17 cellular contexts compared by ENCODE assay signal in genomic region chr1:56289260-56289659, GRCh38.
DNase-seq lines count a peak whose midpoint lies in the region; ATAC-seq, FAIRE-seq and TF ChIP-seq lines count a peak whose summit lies in the region.
"Had no signal": no experiment of that assay in that cellular context is flagged by ENCODE, and none has a peak within 500 bp of the region (broad histone marks: within the 10 kb centered on the region; RNA-seq: fewer than 3 reads in every experiment).

No MANE protein-coding gene starts in this region.

- H3K27me3 ChIP-seq in PC-3 (ENCODE audit: low read length), result no peaks in the 10 kb centered on the region
- no peaks in the 10 kb centered on the region for H3K27me3 ChIP-seq in HepG2 (ENCODE audit: control insufficient read depth in 1 of 2, insufficient read depth in 2 of 2, low read length in 2 of 2)
- H3K27me3 ChIP-seq: BLaER1 had no signal

- H3F3A ChIP-seq in PC-3 (ENCODE audit: low read length, unreplicated experiment), result no peaks in the 10 kb centered on the region

- no peak for TF ChIP-seq RAD21 in HepG2 (CRISPR knock-in tag; IDR thresholded peaks at IDR 0.05)

- no peak for TF ChIP-seq POLR2A in HepG2 (IDR thresholded peaks at IDR 0.05; ENCODE audit: insufficient read depth in 1 of 2, low read depth in 2 of 2, low read length in 2 of 2)

- TF ChIP-seq EP300 in HepG2 (IDR thresholded peaks at IDR 0.05; ENCODE audit: low read depth in 2 of 2, low read length in 2 of 2) (no peak), HepG2 (CRISPR knock-in tag; IDR thresholded peaks at IDR 0.05; ENCODE audit: borderline replicate concordance) (no peak)

- WGBS in HepG2 (ENCODE audit: low lambda C conversion rate), result 97% methylated on average over 1 of the region's 1 CpG

- ATAC-seq in PC-3 (no peak), HepG2 (no peak)

- H4K20me1 ChIP-seq in PC-3 (ENCODE audit: low read length) (no peaks in the 10 kb centered on the region), HepG2 (ENCODE audit: insufficient read depth, low read length) (no peaks in the 10 kb centered on the region)
- H4K20me1 ChIP-seq: BLaER1 had no signal

- no peak overlapping the region for H3K4me2 ChIP-seq in PC-3 (ENCODE audit: low read length)
- no peak overlapping the region for H3K4me2 ChIP-seq in HepG2 (ENCODE audit: low read depth, low read length)
- H3K4me2 ChIP-seq: BLaER1 had no signal

- intact Hi-C loops in PC-3 (cut with micrococcal nuclease) (no loop called here), HepG2 (cut with micrococcal nuclease; ENCODE audit: unreplicated experiment) (no loop called here)

- H3K4me1 ChIP-seq in PC-3 (ENCODE audit: insufficient read depth, low read length), result peaks cover 18% of the 10 kb centered on the region; the same call in 1 of the 2 replicates
- H3K4me1 ChIP-seq in HepG2 (ENCODE audit: insufficient read depth, low read length), result peaks cover 42% of the 10 kb centered on the region
- H3K4me1 ChIP-seq: BLaER1, HAP-1 had no signal

- H3K9me2 ChIP-seq in PC-3 (replicated peaks; ENCODE audit: low read length), result no peaks in the 10 kb centered on the region; the same call in 1 of the 2 replicates

- H3K79me2 ChIP-seq in PC-3 (ENCODE audit: low read length) (no peaks in the 10 kb centered on the region), HepG2 (ENCODE audit: insufficient read depth, low read length) (no peaks in the 10 kb centered on the region)

- DNase-seq in DMS53 (lab: John Stamatoyannopoulos, UW) (peak; percentile 37), DMS53 treated with DMSO at 0.1 percent for 48 hours (lab: John Stamatoyannopoulos, UW; ENCODE audit: unreplicated experiment) (no peak), NCI-H69 (lab: John Stamatoyannopoulos, UW) (peak; percentile 44), PC-3 (peak; percentile 8), HepG2 (ENCODE audit: low spot score) (peak; percentile 11), GM13977 (ENCODE audit: low spot score) (no peak), globus pallidus (ENCODE audit: low spot score) (no peak)
- DNase-seq in stimulated activated CD4-positive, alpha-beta T cell treated with anti-CD3 and anti-CD28 coated beads, Interleukin-2, amount 100 ng/mL, for 24 hours, result no peak
- DNase-seq: 8988T; AML-193; CD8-positive, alpha-beta memory T cell; DND-41; GDM1 had no signal

- H3K9me3 ChIP-seq in PC-3 (ENCODE audit: low read length) (no peaks in the 10 kb centered on the region), HepG2 (ENCODE audit: low read length) (no peaks in the 10 kb centered on the region)
- H3K9me3 ChIP-seq: BLaER1, HAP-1 had no signal

- TF ChIP-seq CTCF in PC-3 (conservative IDR thresholded peaks at IDR 0.05; ENCODE audit: low read depth, low read length), result no peak; the same call in 1 of the 2 replicates
- TF ChIP-seq CTCF in HepG2 (CRISPR knock-in tag; IDR thresholded peaks at IDR 0.05), result peak; percentile 20; the same call in 1 of the 2 replicates
- TF ChIP-seq CTCF in GM13977 (IDR thresholded peaks at IDR 0.05; ENCODE audit: extremely low read depth, insufficient read depth, missing control alignments), result no peak

- BruUV-seq in PC-3 (replicated peaks; lab: Mats Ljungman, UMichigan), result no TSS peak
- no TSS peak for BruUV-seq in HepG2 (replicated peaks; lab: Mats Ljungman, UMichigan)

- no peak for FAIRE-seq in HepG2 (lab: Jason Lieb, UNC)
- FAIRE-seq: H1 had no signal

- H3K36me3 ChIP-seq in PC-3 (ENCODE audit: low read depth, low read length), result no peaks in the 10 kb centered on the region
- H3K36me3 ChIP-seq in HepG2 (replicated peaks in 1 of 2; ENCODE audit: control insufficient read depth in 1 of 2, insufficient read depth in 2 of 2, low read length in 2 of 2), result no peaks in the 10 kb centered on the region
- H3K36me3 ChIP-seq: BLaER1, HAP-1 had no signal

- no peak overlapping the region for H3K4me3 ChIP-seq in PC-3 (ENCODE audit: low read length)
- no peak overlapping the region for H3K4me3 ChIP-seq in HepG2 (replicated peaks in 1 of 3; ENCODE audit: insufficient read depth in 1 of 3, low read depth in 2 of 3, low read length in 3 of 3)
- H3K4me3 ChIP-seq: BLaER1, HAP-1 had no signal

- H3K9ac ChIP-seq in PC-3 (ENCODE audit: low read length), result no peak overlapping the region
- no peak overlapping the region for H3K9ac ChIP-seq in HepG2 (ENCODE audit: insufficient read depth, low read depth, low read length)
- H3K9ac ChIP-seq: BLaER1 had no signal

- H2AFZ ChIP-seq in PC-3 (ENCODE audit: low read length) (no peak overlapping the region), HepG2 (ENCODE audit: low read length) (no peak overlapping the region)

- no peak overlapping the region for H3K27ac ChIP-seq in PC-3 (ENCODE audit: low read length)
- no peak overlapping the region for H3K27ac ChIP-seq in HepG2 (ENCODE audit: extremely low read length, insufficient read depth, low read length)
- H3K27ac ChIP-seq: BLaER1, HL-60 had no signal

- in situ Hi-C loops in HepG2 (cut with HindIII; ENCODE audit: extremely low pct_ligation_motif_present, low pct_unique_long_range_greater_than_20kb), result no loop called here
- in situ Hi-C loops in GM13977 (cut with MboI; ENCODE audit: low pct_unique_long_range_greater_than_20kb, low sequenced_read_pairs, unreplicated experiment), result no loop called here

- CTCF ChIA-PET in PC-3 (lab: Charles Lee) (no interaction called here), HepG2 (lab: Yijun Ruan, JAX; ENCODE audit: low intra/inter-chr PET ratio, low total read pairs) (no interaction called here)

- POLR2A ChIA-PET in PC-3 (lab: Charles Lee; ENCODE audit: unreplicated experiment), result no interaction called here
- POLR2A ChIA-PET in HepG2 (lab: Yijun Ruan, JAX), result no interaction called here

TF ChIP-seq in HepG2, 621 proteins besides CTCF, POLR2A, EP300 and RAD21 (continues in another document):
- TF ChIP-seq ZXDC (CRISPR knock-in tag; IDR thresholded peaks at IDR 0.05), result no peak
- no peak for TF ChIP-seq ZSCAN29 (CRISPR knock-in tag; conservative IDR thresholded peaks at IDR 0.05)
- peak; percentile 52 for TF ChIP-seq STAG1 (CRISPR knock-in tag; IDR thresholded peaks at IDR 0.05)
- TF ChIP-seq AKNA (CRISPR knock-in tag; IDR thresholded peaks at IDR 0.05; ENCODE audit: borderline replicate concordance), result no peak
- TF ChIP-seq ZNF33B (CRISPR knock-in tag; IDR thresholded peaks at IDR 0.05), result no peak
- TF ChIP-seq ZNF605 (CRISPR knock-in tag; IDR thresholded peaks at IDR 0.05), result no peak
- no peak for TF ChIP-seq MIXL1 (CRISPR knock-in tag; IDR thresholded peaks at IDR 0.05)
- TF ChIP-seq ZNF296 (CRISPR knock-in tag; conservative IDR thresholded peaks at IDR 0.05), result no peak
- peak; percentile 27; the same call in 1 of the 2 replicates for TF ChIP-seq SMC3 (IDR thresholded peaks at IDR 0.05; ENCODE audit: low read length)
- no peak for TF ChIP-seq SAP130 (CRISPR knock-in tag; IDR thresholded peaks at IDR 0.05; ENCODE audit: low read depth)

Comparison
In these comparisons a context has a peak if more than half of its experiments do, and no peak if none do; other contexts are left out.
1. DNase-seq: peak in DMS53 (single experiment), NCI-H69 (single experiment), PC-3 (single experiment) and HepG2 (single experiment); none in DMS53 treated with DMSO at 0.1 percent for 48 hours (single experiment), stimulated activated CD4-positive, alpha-beta T cell treated with anti-CD3 and anti-CD28 coated beads, Interleukin-2, amount 100 ng/mL, for 24 hours (0 of 2), GM13977 (single experiment) and globus pallidus (single experiment).